In genomic region chr12:120468271-120468845, GRCh38 we compare ENCODE assay signal across 8 cellular contexts. TPM values are rescaled to one million over a fixed set of nuclear protein-coding genes. Genes with fewer than 3 reads are reported as not detected.
DNase-seq lines count a peak whose midpoint lies in the region; ATAC-seq and TF ChIP-seq lines count a peak whose summit lies in the region.

No MANE protein-coding gene starts in this region.

- H3K79me2 ChIP-seq in neural progenitor cell (ENCODE audit: low read depth): peaks cover 78% of the 10 kb centered on the region

- H3K9ac ChIP-seq in neural progenitor cell: peak overlapping the region; percentile 83

- no peaks in the 10 kb centered on the region for H3K9me3 Mint-ChIP-seq in neural progenitor cell

- peak overlapping the region; percentile 91 for H3K4me3 Mint-ChIP-seq in neural progenitor cell

- H3K4me2 ChIP-seq in neural progenitor cell: peak overlapping the region; percentile 89

- H3K36me3 ChIP-seq in neural progenitor cell: peaks cover 6% of the 10 kb centered on the region

- no peak overlapping the region for H2AFZ ChIP-seq in neural progenitor cell (replicated peaks)

- H3K4me1 ChIP-seq in neural progenitor cell: peaks cover 4% of the 10 kb centered on the region

- H3F3A ChIP-seq in neural progenitor cell (ENCODE audit: low read depth): peaks cover 36% of the 10 kb centered on the region

- intact Hi-C loops in Right ventricle myocardium superior (cut with DNase I): no loop called here
- intact Hi-C loops in cardiac septum (cut with DNase I): no loop called here

- peak overlapping the region; percentile 98 for H3K4me3 ChIP-seq in neural progenitor cell

- H3K27ac Mint-ChIP-seq in neural progenitor cell: peak overlapping the region; percentile 74

- TF ChIP-seq CTCF in neural progenitor cell (IDR thresholded peaks at IDR 0.05): no peak

- ATAC-seq in Right ventricle myocardium superior (ENCODE audit: poor library complexity) (peak; percentile 9), GM18519 (IDR thresholded peaks at IDR 0.05; ENCODE audit: low FRiP score, unreplicated experiment) (no peak)

- H3K27me3 ChIP-seq in neural progenitor cell: no peaks in the 10 kb centered on the region

- DNase-seq in Right ventricle myocardium superior (peak; percentile 50), cardiac septum (ENCODE audit: low spot score) (no peak), LoVo (ENCODE audit: low spot score) (peak; percentile 23), fibroblast of peridontal ligament (ENCODE audit: extremely low read depth) (peak; percentile 69), neural progenitor cell (ENCODE audit: low spot score) (peak; percentile 67), SHP77 treated with DMSO at 0.1 percent for 48 hours (lab: John Stamatoyannopoulos, UW) (no peak)
- peak; percentile 68 for DNase-seq in activated CD8-positive, alpha-beta memory T cell treated with anti-CD3 and anti-CD28 coated beads, Interleukin-2, amount 50 U/mL, for 48 hours

- peak overlapping the region; percentile 32 for H3K27ac ChIP-seq in neural progenitor cell

- H3K9me3 ChIP-seq in neural progenitor cell (ENCODE audit: low read depth): no peaks in the 10 kb centered on the region

- peaks cover 54% of the 10 kb centered on the region for H4K20me1 ChIP-seq in neural progenitor cell (ENCODE audit: low read depth)

- peaks cover 37% of the 10 kb centered on the region for H3K4me1 Mint-ChIP-seq in neural progenitor cell

- peaks cover 5% of the 10 kb centered on the region for H3K27me3 Mint-ChIP-seq in neural progenitor cell (ENCODE audit: insufficient read depth, low read depth)

- peaks cover 20% of the 10 kb centered on the region for H3K36me3 Mint-ChIP-seq in neural progenitor cell

RNA-seq across cellular contexts. Expression of gene SRSF9, which starts 1.2 kb away (rescaled TPM):
- 38.9 TPM for total RNA-seq in Right ventricle myocardium superior
- 38.6 TPM for total RNA-seq in cardiac septum
- total RNA-seq in neural progenitor cell (ENCODE audit: low replicate concordance): 257 and 273 TPM in 2 replicates

RNA-seq across cellular contexts. Expression of gene GATC, which starts 22.1 kb away (rescaled TPM):
- total RNA-seq in Right ventricle myocardium superior: 13.0 TPM
- total RNA-seq in cardiac septum: 12.9 TPM
- 21.9 and 29.1 TPM in 2 replicates for total RNA-seq in neural progenitor cell (ENCODE audit: low replicate concordance)

RNA-seq across cellular contexts. Expression of gene TRIAP1, which starts 22.2 kb away (rescaled TPM):
- total RNA-seq in Right ventricle myocardium superior: 15.1 TPM
- total RNA-seq in cardiac septum: 11.9 TPM
- 47.2 and 72.1 TPM in 2 replicates for total RNA-seq in neural progenitor cell (ENCODE audit: low replicate concordance)

RNA-seq across cellular contexts. Expression of gene DYNLL1, which starts 27.6 kb away (rescaled TPM):
- 154 TPM for total RNA-seq in Right ventricle myocardium superior
- total RNA-seq in cardiac septum: 243 TPM
- 284 and 355 TPM in 2 replicates for total RNA-seq in neural progenitor cell (ENCODE audit: low replicate concordance)

RNA-seq across cellular contexts. Expression of gene COX6A1, which starts 30.4 kb away (rescaled TPM):
- total RNA-seq in Right ventricle myocardium superior (119 TPM), cardiac septum (232 TPM), neural progenitor cell (ENCODE audit: low replicate concordance) (296 and 432 TPM in 2 replicates)

Comparison
In these comparisons a context has a peak if more than half of its experiments do, and no peak if none do; other contexts are left out.
1. DNase-seq: peak in Right ventricle myocardium superior (single experiment), LoVo (single experiment), activated CD8-positive, alpha-beta memory T cell treated with anti-CD3 and anti-CD28 coated beads, Interleukin-2, amount 50 U/mL, for 48 hours (single experiment), fibroblast of peridontal ligament (single experiment) and neural progenitor cell (single experiment); none in cardiac septum (single experiment) and SHP77 treated with DMSO at 0.1 percent for 48 hours (single experiment).